2 cellular contexts compared by ENCODE assay signal in the genomic region with DNA sequence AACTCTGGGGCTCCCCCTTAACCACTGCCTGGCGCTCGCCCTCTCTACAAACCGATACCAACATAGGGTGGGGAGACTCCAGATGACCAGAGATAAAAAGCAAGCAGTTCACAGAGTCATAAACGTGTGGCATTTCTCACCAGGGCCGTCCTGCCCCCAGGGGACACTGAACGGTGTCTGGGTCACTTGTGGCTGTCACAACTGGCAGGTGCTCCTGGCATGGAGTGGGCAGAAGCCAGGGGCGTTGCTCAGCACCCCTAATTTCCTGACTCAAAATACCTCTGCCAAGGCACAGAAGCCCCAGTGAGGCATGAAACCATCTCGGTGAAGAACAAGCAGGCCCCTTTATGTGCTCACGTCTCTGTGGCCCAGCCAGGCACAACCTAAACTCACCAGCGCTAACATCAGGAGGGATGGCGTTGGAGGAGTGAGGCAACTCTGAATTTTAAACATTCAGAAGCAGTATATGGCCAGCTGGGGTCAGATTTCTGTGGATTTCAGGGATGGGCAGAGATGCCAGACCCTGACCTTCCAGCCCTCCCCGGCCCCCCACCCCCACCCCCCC.
TF ChIP-seq lines count a peak whose summit lies in the region.

No MANE protein-coding gene starts in this region.

TF ChIP-seq in H1, 55 proteins besides CTCF, POLR2A, EP300 and RAD21:
- TF ChIP-seq CBX8 (IDR thresholded peaks at IDR 0.05; ENCODE audit: borderline replicate concordance, low read depth, low read length) (no peak), CBX5 (IDR thresholded peaks at IDR 0.05; ENCODE audit: low read depth, low read length) (no peak), RFX5 (IDR thresholded peaks at IDR 0.05; ENCODE audit: borderline replicate concordance, low read depth, low read length) (no peak), KDM1A (IDR thresholded peaks at IDR 0.05; ENCODE audit: borderline replicate concordance, low read length) (no peak), EZH2 (IDR thresholded peaks at IDR 0.05; ENCODE audit: low read depth, low read length, severe bottlenecking) (no peak), BCL11A (IDR thresholded peaks at IDR 0.05; ENCODE audit: low read depth in 2 of 2, low read length in 2 of 2) (no peak), SIRT6 (IDR thresholded peaks at IDR 0.05; ENCODE audit: low read length) (no peak), BACH1 (IDR thresholded peaks at IDR 0.05; ENCODE audit: low read length) (no peak), ASH2L (IDR thresholded peaks at IDR 0.05; ENCODE audit: low read length) (no peak), RBBP5 (IDR thresholded peaks at IDR 0.05; ENCODE audit: borderline replicate concordance, low read depth, low read length) (no peak), SP1 (IDR thresholded peaks at IDR 0.05; ENCODE audit: low read depth, low read length) (no peak), TEAD4 (IDR thresholded peaks at IDR 0.05; ENCODE audit: low read depth, low read length) (no peak), GTF2F1 (IDR thresholded peaks at IDR 0.05; ENCODE audit: borderline replicate concordance, low read depth, low read length) (no peak), BRCA1 (IDR thresholded peaks at IDR 0.05; ENCODE audit: low read depth, low read length) (no peak), GABPA (IDR thresholded peaks at IDR 0.05; ENCODE audit: borderline replicate concordance, insufficient read depth, low read length) (no peak)
TF ChIP-seq in H1: peak in this region for 0.

TF ChIP-seq in HEK293T, 16 proteins besides CTCF, POLR2A, EP300 and RAD21:
- TF ChIP-seq BHLHE40 (IDR thresholded peaks at IDR 0.05; ENCODE audit: borderline replicate concordance) = no peak
- TF ChIP-seq SUZ12 (IDR thresholded peaks at IDR 0.05) = no peak
- no peak for TF ChIP-seq LEF1 (IDR thresholded peaks at IDR 0.05; ENCODE audit: borderline replicate concordance)
- TF ChIP-seq FOXA1 (IDR thresholded peaks at IDR 0.05) = no peak
- TF ChIP-seq ZNF384 (IDR thresholded peaks at IDR 0.05) = no peak
